In the genomic region with DNA sequence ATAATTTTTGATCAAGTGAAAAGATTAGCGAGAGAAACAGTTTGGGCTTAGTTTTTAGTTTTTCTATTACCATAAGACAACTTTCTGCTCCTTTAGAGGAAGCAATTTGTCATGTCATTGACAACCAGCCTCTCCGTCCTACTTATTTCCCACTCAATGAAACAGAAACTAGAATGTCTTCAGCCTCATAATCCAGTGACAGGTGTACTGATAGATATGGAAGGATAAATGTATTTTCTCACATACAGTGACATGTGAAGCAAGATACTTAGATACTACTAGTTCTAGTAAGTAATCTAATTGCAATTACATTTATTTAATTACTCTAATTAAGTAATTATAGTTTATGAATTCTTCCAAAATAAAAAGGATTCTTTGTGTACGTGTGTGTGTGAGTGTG, we compare ENCODE assay signal across 23 cellular contexts.
"Had no signal": no experiment of that assay in that cellular context is flagged by ENCODE, and none has a peak within 500 bp of the region (broad histone marks: within the 10 kb centered on the region; RNA-seq: fewer than 3 reads in every experiment).

No MANE protein-coding gene starts in this region.

- H3K27me3 ChIP-seq: colonic mucosa, esophagus squamous epithelium, gastrocnemius medialis, heart right ventricle, left lung had no signal

- H3K27ac ChIP-seq: colonic mucosa, epithelial cell of prostate, esophagus squamous epithelium, gastrocnemius medialis, heart right ventricle, left lung, lower lobe of right lung had no signal

- H3K9me3 ChIP-seq: colonic mucosa, gastrocnemius medialis, lower lobe of right lung, mucosa of descending colon had no signal

- ATAC-seq: effector memory CD8-positive, alpha-beta T cell; esophagus mucosa; gastrocnemius medialis; heart right ventricle; left cardiac atrium; left lung; left ventricle myocardium superior; lower lobe of right lung; mucosa of descending colon had no signal

- H3K36me3 ChIP-seq: colonic mucosa, esophagus squamous epithelium, gastrocnemius medialis, heart right ventricle, left lung, lower lobe of right lung had no signal

- H3K4me1 ChIP-seq: colonic mucosa, esophagus squamous epithelium, gastrocnemius medialis, heart right ventricle, left lung, lower lobe of right lung had no signal

- DNase-seq: colonic mucosa; cortex of kidney; effector CD8-positive, alpha-beta T cell; effector memory CD8-positive, alpha-beta T cell; endodermal cell; erythroblast; esophagus squamous epithelium; foreskin fibroblast; foreskin melanocyte; gastrocnemius medialis; glutamatergic neuron; head of caudate nucleus; heart right ventricle; hippocampal formation; left cardiac atrium; left lung; left ventricle myocardium superior; lower lobe of right lung; mesenchymal stem cell; mucosa of descending colon; naive B cell had no signal

- H3K4me3 ChIP-seq: colonic mucosa, esophagus squamous epithelium, gastrocnemius medialis, heart right ventricle, left lung, lower lobe of right lung, mucosa of descending colon had no signal
